In the genomic region with DNA sequence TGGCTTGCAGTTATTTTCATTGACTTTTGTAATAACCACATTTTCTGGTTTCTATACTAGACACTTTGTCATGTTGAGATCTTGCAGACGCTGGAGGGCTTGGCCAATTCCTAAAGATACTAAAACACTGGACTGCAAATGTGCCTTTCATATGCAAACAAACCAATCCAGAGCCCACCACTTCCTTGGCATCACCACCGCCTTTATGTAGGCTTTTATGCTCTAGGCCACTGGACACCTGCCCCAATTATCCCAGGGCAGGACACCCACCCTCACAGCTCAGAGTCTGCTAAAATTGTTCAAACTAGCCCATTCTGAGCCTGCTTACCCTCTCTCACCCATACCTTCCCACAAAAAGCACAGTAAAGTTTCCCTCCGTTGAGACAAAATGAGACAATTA, we compare ENCODE assay signal across 20 cellular contexts.
DNase-seq lines count a peak whose midpoint lies in the region; ATAC-seq and TF ChIP-seq lines count a peak whose summit lies in the region.
"Had no signal": no experiment of that assay in that cellular context is flagged by ENCODE, and none has a peak within 500 bp of the region (broad histone marks: within the 10 kb centered on the region; RNA-seq: fewer than 3 reads in every experiment).

No MANE protein-coding gene starts in this region.

- H3K27ac Mint-ChIP-seq in osteocyte (ENCODE audit: unreplicated experiment) = peak overlapping the region; percentile 76
- H3K27ac Mint-ChIP-seq: CD4-positive, CD25-positive, alpha-beta regulatory T cell had no signal

- no peaks in the 10 kb centered on the region for H3K27me3 ChIP-seq in adipocyte (replicated peaks; ENCODE audit: control insufficient read depth, insufficient read depth, low read length)
- H3K27me3 ChIP-seq in esophagus muscularis mucosa = no peaks in the 10 kb centered on the region
- no peaks in the 10 kb centered on the region for H3K27me3 ChIP-seq in hepatocyte

- no peaks in the 10 kb centered on the region for H3K79me2 ChIP-seq in hepatocyte

- no peak overlapping the region for H3K4me3 Mint-ChIP-seq in osteocyte (ENCODE audit: unreplicated experiment)
- H3K4me3 Mint-ChIP-seq: CD4-positive, CD25-positive, alpha-beta regulatory T cell had no signal

- H3K36me3 ChIP-seq in adipocyte (ENCODE audit: control insufficient read depth, insufficient read depth, low read length, severe bottlenecking) (no peaks in the 10 kb centered on the region), esophagus muscularis mucosa (no peaks in the 10 kb centered on the region), hepatocyte (replicated peaks; ENCODE audit: insufficient read depth, low read depth) (no peaks in the 10 kb centered on the region)

- H3K27ac ChIP-seq in 22Rv1 (peak overlapping the region; percentile 34; the same call in 1 of the 2 replicates), esophagus muscularis mucosa (replicated peaks in 1 of 4) (peak overlapping the region; percentile 72 to 81 (median 78)), hepatocyte (no peak overlapping the region)
- H3K27ac ChIP-seq: GM23248 had no signal

- H3K9me3 ChIP-seq in adipocyte (ENCODE audit: control insufficient read depth, low read length) (no peaks in the 10 kb centered on the region), esophagus muscularis mucosa (no peaks in the 10 kb centered on the region), hepatocyte (ENCODE audit: low read depth) (no peaks in the 10 kb centered on the region)
- H3K9me3 ChIP-seq: A549 had no signal

- DNase-seq in adipocyte (ENCODE audit: low read depth) = peak; percentile 7
- DNase-seq in esophagus muscularis mucosa (ENCODE audit: extremely low spot score) = peak; percentile 68
- DNase-seq in osteocyte (ENCODE audit: extremely low spot score, unreplicated experiment) = no peak
- no peak for DNase-seq in hepatocyte (ENCODE audit: low spot score)
- DNase-seq in posterior cingulate gyrus = no peak
- DNase-seq: CD4-positive, CD25-positive, alpha-beta regulatory T cell; COR-L47; DMS79; GM23248; HCEC 1CT; NCI-H1694; NCI-H2081 treated with DMSO at 0.1 percent for 48 hours; NCI-H2171 treated with DMSO at 0.1 percent for 48 hours; NCI-H446; NCI-H526; PC-3; Right ventricle myocardium superior had no signal

- H3K9me3 Mint-ChIP-seq in osteocyte (ENCODE audit: unreplicated experiment) = no peaks in the 10 kb centered on the region

- no peaks in the 10 kb centered on the region for H3K9me2 ChIP-seq in hepatocyte (replicated peaks; ENCODE audit: insufficient read depth)

- H2AFZ ChIP-seq in hepatocyte = no peak overlapping the region
- H2AFZ ChIP-seq: GM23248 had no signal

- no peaks in the 10 kb centered on the region for H3K36me3 Mint-ChIP-seq in osteocyte (ENCODE audit: unreplicated experiment)
- H3K36me3 Mint-ChIP-seq: CD4-positive, CD25-positive, alpha-beta regulatory T cell had no signal

- no peak overlapping the region for H3K4me2 ChIP-seq in hepatocyte
- H3K4me2 ChIP-seq: A549 had no signal

- ATAC-seq in GM21825 (IDR thresholded peaks at IDR 0.05; ENCODE audit: unreplicated experiment) = no peak
- ATAC-seq: A549, PC-3 had no signal

- no peak for TF ChIP-seq EP300 in esophagus muscularis mucosa (IDR thresholded peaks at IDR 0.05)

- 62% methylated on average over 3 of the region's 3 CpGs for WGBS in esophagus muscularis mucosa
- 66% methylated on average over 3 of the region's 3 CpGs for WGBS in hepatocyte (ENCODE audit: low lambda C conversion rate, missing lambda C conversion rate)

- H3K27me3 Mint-ChIP-seq in osteocyte (ENCODE audit: unreplicated experiment) = no peaks in the 10 kb centered on the region
- H3K27me3 Mint-ChIP-seq: CD4-positive, CD25-positive, alpha-beta regulatory T cell had no signal

- TF ChIP-seq CTCF in 22Rv1 (IDR thresholded peaks at IDR 0.05) (no peak), esophagus muscularis mucosa (IDR thresholded peaks at IDR 0.05) (no peak), osteocyte (IDR thresholded peaks at IDR 0.05) (no peak), hepatocyte (IDR thresholded peaks at IDR 0.05; ENCODE audit: poor library complexity) (no peak)

- H3K4me1 ChIP-seq in adipocyte (ENCODE audit: control insufficient read depth, insufficient read depth, low read length) (no peaks in the 10 kb centered on the region), esophagus muscularis mucosa (peaks cover 0 to 30% (median 23%) of the 10 kb centered on the region in 4 donors), hepatocyte (ENCODE audit: insufficient read depth) (peaks cover 3% of the 10 kb centered on the region)
- H3K4me1 ChIP-seq: A549 had no signal

- no peaks in the 10 kb centered on the region for H4K20me1 ChIP-seq in hepatocyte (ENCODE audit: insufficient read depth, poor library complexity, severe bottlenecking)

- H3K4me3 ChIP-seq in adipocyte (ENCODE audit: low read length) (no peak overlapping the region), esophagus muscularis mucosa (no peak overlapping the region), hepatocyte (no peak overlapping the region)
- H3K4me3 ChIP-seq: A549, GM23248 had no signal

- intact Hi-C loops in esophagus muscularis mucosa (cut with DNase I) (no loop called here), posterior cingulate gyrus (cut with DNase I) (no loop called here)

- no peak for TF ChIP-seq POLR2A in esophagus muscularis mucosa (IDR thresholded peaks at IDR 0.05; ENCODE audit: low read depth)

- H3K9ac ChIP-seq in adipocyte (ENCODE audit: low read length) = no peak overlapping the region
- H3K9ac ChIP-seq: GM23248 had no signal

- peaks cover 27% of the 10 kb centered on the region for H3K4me1 Mint-ChIP-seq in osteocyte (ENCODE audit: unreplicated experiment)
- H3K4me1 Mint-ChIP-seq: CD4-positive, CD25-positive, alpha-beta regulatory T cell had no signal

Comparison
In these comparisons a context has a peak if more than half of its experiments do, and no peak if none do; other contexts are left out.
1. DNase-seq: peak in adipocyte (single experiment) and esophagus muscularis mucosa (single experiment); none in osteocyte (single experiment), hepatocyte (single experiment) and posterior cingulate gyrus (0 of 10).